1 cellular context compared by ENCODE assay signal in the genomic region with DNA sequence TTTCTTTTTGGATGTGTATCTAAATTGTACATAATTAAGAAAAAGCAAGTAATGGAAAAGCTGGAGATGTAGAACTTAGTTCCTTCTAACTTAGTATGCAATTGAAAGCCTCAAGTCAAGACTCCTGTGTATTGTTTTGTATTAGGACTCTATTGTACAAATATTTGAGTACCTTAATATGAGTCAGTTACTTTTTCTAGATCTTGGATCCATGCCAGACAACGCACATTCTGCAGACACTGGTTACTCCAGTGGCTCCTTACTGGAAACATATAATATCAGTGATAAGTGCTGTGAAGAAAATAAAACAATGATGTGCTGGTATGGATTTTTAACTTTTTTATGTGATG.
TF ChIP-seq lines count a peak whose summit lies in the region.

No MANE protein-coding gene starts in this region.

TF ChIP-seq in GM23338, 12 proteins besides CTCF, POLR2A, EP300 and RAD21 (continued from another document):
- TF ChIP-seq REST (IDR thresholded peaks at IDR 0.05; ENCODE audit: unreplicated experiment) = no peak
- TF ChIP-seq, protein P1, sequence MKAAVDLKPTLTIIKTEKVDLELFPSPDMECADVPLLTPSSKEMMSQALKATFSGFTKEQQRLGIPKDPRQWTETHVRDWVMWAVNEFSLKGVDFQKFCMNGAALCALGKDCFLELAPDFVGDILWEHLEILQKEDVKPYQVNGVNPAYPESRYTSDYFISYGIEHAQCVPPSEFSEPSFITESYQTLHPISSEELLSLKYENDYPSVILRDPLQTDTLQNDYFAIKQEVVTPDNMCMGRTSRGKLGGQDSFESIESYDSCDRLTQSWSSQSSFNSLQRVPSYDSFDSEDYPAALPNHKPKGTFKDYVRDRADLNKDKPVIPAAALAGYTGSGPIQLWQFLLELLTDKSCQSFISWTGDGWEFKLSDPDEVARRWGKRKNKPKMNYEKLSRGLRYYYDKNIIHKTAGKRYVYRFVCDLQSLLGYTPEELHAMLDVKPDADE (IDR thresholded peaks at IDR 0.05) = no peak
- TF ChIP-seq EZH2phosphoT487 (IDR thresholded peaks at IDR 0.05; ENCODE audit: unreplicated experiment) = no peak
